Comparison of ENCODE assay signal across 11 cellular contexts in genomic region chr22:44587004-44587793, GRCh38.
A peak's percentile ranks its signal among the peaks of the same experiment; 100 is the strongest.
DNase-seq lines count a peak whose midpoint lies in the region; ATAC-seq and TF ChIP-seq lines count a peak whose summit lies in the region.
"Had no signal": no experiment of that assay in that cellular context is flagged by ENCODE, and none has a peak within 500 bp of the region (broad histone marks: within the 10 kb centered on the region; RNA-seq: fewer than 3 reads in every experiment).

No MANE protein-coding gene starts in this region.

- H3K4me1 ChIP-seq in BE2C, result no peaks in the 10 kb centered on the region
- no peaks in the 10 kb centered on the region for H3K4me1 ChIP-seq in MM.1S (ENCODE audit: low read length)

- no peak overlapping the region for H3K4me3 Mint-ChIP-seq in T-helper 17 cell

- H3K27me3 ChIP-seq in BE2C (peaks cover 24% of the 10 kb centered on the region), MM.1S (replicated peaks; ENCODE audit: insufficient read depth, low read length) (peaks cover 98% of the 10 kb centered on the region)
- H3K27me3 ChIP-seq: ovary had no signal

- H4K20me1 ChIP-seq in MM.1S (ENCODE audit: insufficient read depth, low read length), result no peaks in the 10 kb centered on the region

- TF ChIP-seq CTCF in BE2C (IDR thresholded peaks at IDR 0.05; ENCODE audit: low read depth, low read length) (no peak), MM.1S (IDR thresholded peaks at IDR 0.05; ENCODE audit: low read length) (no peak)

- H3K9ac ChIP-seq in MM.1S (ENCODE audit: low read length), result no peak overlapping the region

- no peaks in the 10 kb centered on the region for H3K36me3 ChIP-seq in BE2C
- H3K36me3 ChIP-seq in MM.1S (replicated peaks; ENCODE audit: insufficient read depth, low read length), result no peaks in the 10 kb centered on the region
- H3K36me3 ChIP-seq: gastroesophageal sphincter, ovary had no signal

- peak overlapping the region; percentile 49 for H3K4me2 ChIP-seq in MM.1S (ENCODE audit: low read depth, low read length)

- no peaks in the 10 kb centered on the region for H3K9me2 ChIP-seq in MM.1S (replicated peaks; ENCODE audit: insufficient read depth, low read length)

- DNase-seq in BE2C (peak; percentile 14), MM.1S (no peak), T-helper 17 cell (peak in 1 of 3 donors; percentile 1), kidney glomerular epithelial cell (lab: John Stamatoyannopoulos, UW) (peak; percentile 39), left lobe of liver (ENCODE audit: low spot score) (no peak), NCI-H1930 (lab: John Stamatoyannopoulos, UW) (no peak), epidermal melanocyte (ENCODE audit: insufficient read length, low spot score) (no peak)
- DNase-seq: activated naive CD4-positive, alpha-beta T cell treated with anti-CD3 and anti-CD28 coated beads, Interleukin-2, amount 50 U/mL, for 16 hours had no signal

- ATAC-seq in T-helper 17 cell, result peak; percentile 27
- no peak for ATAC-seq in left lobe of liver
- no peak for ATAC-seq in HG02798 (IDR thresholded peaks at IDR 0.05; ENCODE audit: poor library complexity, unreplicated experiment)
- ATAC-seq: gastroesophageal sphincter had no signal

- H3K4me3 ChIP-seq in BE2C (ENCODE audit: low read depth, low read length) (no peak overlapping the region), MM.1S (ENCODE audit: low read length) (no peak overlapping the region)
- H3K4me3 ChIP-seq: gastroesophageal sphincter, ovary had no signal

- H3K27ac Mint-ChIP-seq in T-helper 17 cell, result peak overlapping the region; percentile 72

- no peaks in the 10 kb centered on the region for H3K79me2 ChIP-seq in MM.1S (ENCODE audit: low read length)

- H3K36me3 Mint-ChIP-seq in T-helper 17 cell (ENCODE audit: low read depth), result peaks cover 3% of the 10 kb centered on the region

- H3K27me3 Mint-ChIP-seq in T-helper 17 cell, result peaks cover 65% of the 10 kb centered on the region

- H3K9me3 ChIP-seq in BE2C (peaks cover 8% of the 10 kb centered on the region; the same call in 1 of the 2 replicates), MM.1S (replicated peaks; ENCODE audit: insufficient read depth, low read length) (no peaks in the 10 kb centered on the region), T-helper 17 cell (ENCODE audit: control insufficient read depth, low read length, poor library complexity, severe bottlenecking) (no peaks in the 10 kb centered on the region)
- H3K9me3 ChIP-seq: ovary had no signal

- peaks cover 4% of the 10 kb centered on the region for H3K4me1 Mint-ChIP-seq in T-helper 17 cell

- H3F3A ChIP-seq in MM.1S (ENCODE audit: insufficient read depth, low read length), result no peaks in the 10 kb centered on the region

- no peak overlapping the region for H3K27ac ChIP-seq in MM.1S (ENCODE audit: low read length)
- H3K27ac ChIP-seq: gastroesophageal sphincter, ovary had no signal

- no peak overlapping the region for H2AFZ ChIP-seq in MM.1S (ENCODE audit: low read length)

Comparison
In these comparisons a context has a peak if more than half of its experiments do, and no peak if none do; other contexts are left out.
1. DNase-seq: peak in BE2C (single experiment) and kidney glomerular epithelial cell (single experiment); none in MM.1S (single experiment), left lobe of liver (single experiment), NCI-H1930 (0 of 2) and epidermal melanocyte (single experiment).